ENCODE assay signal across 1 cellular context in genomic region chr5:141869040-141869439, GRCh38.
TF ChIP-seq lines count a peak whose summit lies in the region.

No MANE protein-coding gene starts in this region.

TF ChIP-seq in HCT116, 20 proteins besides CTCF, POLR2A, EP300 and RAD21:
- no peak for TF ChIP-seq CEBPB (IDR thresholded peaks at IDR 0.05; ENCODE audit: low read depth)
- TF ChIP-seq ZFX (IDR thresholded peaks at IDR 0.05) = no peak
